Comparison of ENCODE assay signal across 8 cellular contexts in the genomic region with DNA sequence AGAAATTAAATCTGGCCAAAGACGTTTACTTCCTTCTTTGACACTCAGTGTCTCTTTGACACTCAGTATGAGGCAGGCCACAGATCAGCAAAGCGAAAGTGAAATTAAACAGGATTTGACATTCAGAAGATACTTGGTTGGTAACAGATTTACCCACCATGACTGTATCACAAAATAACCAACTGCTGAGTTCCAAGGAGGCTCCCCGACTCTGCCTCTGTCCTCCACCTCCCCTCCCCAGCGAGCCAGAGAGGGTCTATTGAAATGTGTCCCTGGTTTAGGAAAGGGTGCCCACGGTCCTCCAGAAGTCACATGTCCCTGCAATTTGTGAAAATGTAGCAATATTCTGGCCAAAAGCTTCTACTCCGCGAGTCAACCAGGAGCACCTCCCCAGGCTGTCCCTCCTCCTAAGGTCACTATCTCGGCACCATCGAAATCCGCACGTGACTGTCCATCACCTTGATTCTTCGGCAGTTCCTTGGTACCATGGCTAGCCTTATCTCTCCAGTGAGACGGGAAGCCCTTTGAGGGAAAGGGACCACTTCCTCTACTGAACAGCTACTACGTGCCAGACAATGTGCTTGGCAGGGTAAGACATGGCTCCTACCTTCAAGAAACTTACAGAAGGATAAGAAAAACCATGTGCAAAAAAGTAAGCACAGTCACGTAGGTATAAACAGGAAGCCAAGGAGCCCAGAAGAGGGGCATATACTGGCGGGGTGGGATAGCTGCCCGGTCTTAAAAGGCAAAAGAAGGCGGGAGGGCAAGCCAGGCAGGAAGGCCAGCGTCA. TPM values are rescaled to one million over a fixed set of nuclear protein-coding genes. Genes with fewer than 3 reads are reported as not detected.
DNase-seq lines count a peak whose midpoint lies in the region; ATAC-seq and TF ChIP-seq lines count a peak whose summit lies in the region.

No MANE protein-coding gene starts in this region.

- H3K36me3 ChIP-seq in OCI-LY1 (ENCODE audit: insufficient read depth, low read length) (peaks cover 35% of the 10 kb centered on the region), skeletal muscle satellite cell (ENCODE audit: insufficient read depth, low read length) (no peaks in the 10 kb centered on the region)

- peaks cover 16% of the 10 kb centered on the region for H3K36me3 Mint-ChIP-seq in activated naive CD4-positive, alpha-beta T cell treated with anti-CD3 and anti-CD28 coated beads, Interleukin-2, amount 50 U/mL, for 24 hours

- H3K79me2 ChIP-seq in OCI-LY1 (ENCODE audit: insufficient read depth, low read length) = peaks cover 14% of the 10 kb centered on the region

- H3F3A ChIP-seq in OCI-LY1 (ENCODE audit: insufficient read depth, low read length) = no peaks in the 10 kb centered on the region

- DNase-seq in hepatic stellate cell (ENCODE audit: low spot score) = peak; percentile 41
- DNase-seq in DMS114 treated with DMSO at 0.1 percent for 48 hours (lab: John Stamatoyannopoulos, UW; ENCODE audit: unreplicated experiment) = no peak

- H3K4me3 ChIP-seq in OCI-LY1 (ENCODE audit: low read depth, low read length, poor library complexity, severe bottlenecking) = peak overlapping the region; percentile 83
- H3K4me3 ChIP-seq in skeletal muscle satellite cell (ENCODE audit: low read length) = peak overlapping the region; percentile 80

- no peaks in the 10 kb centered on the region for H4K20me1 ChIP-seq in OCI-LY1 (ENCODE audit: insufficient read depth, low read length)

- ATAC-seq in GM18502 (IDR thresholded peaks at IDR 0.05; ENCODE audit: poor library complexity, unreplicated experiment) = peak; percentile 44
- peak; percentile 36 for ATAC-seq in HG02678 (IDR thresholded peaks at IDR 0.05; ENCODE audit: unreplicated experiment)
- no peak for ATAC-seq in HG02840 (IDR thresholded peaks at IDR 0.05; ENCODE audit: low FRiP score, unreplicated experiment)

- no peaks in the 10 kb centered on the region for H3K27me3 ChIP-seq in OCI-LY1 (ENCODE audit: insufficient read depth, low read length)
- no peaks in the 10 kb centered on the region for H3K27me3 ChIP-seq in skeletal muscle satellite cell (ENCODE audit: control insufficient read depth, insufficient read depth, low read length)

- no peaks in the 10 kb centered on the region for H3K27me3 Mint-ChIP-seq in activated naive CD4-positive, alpha-beta T cell treated with anti-CD3 and anti-CD28 coated beads, Interleukin-2, amount 50 U/mL, for 24 hours

- H3K27ac Mint-ChIP-seq in activated naive CD4-positive, alpha-beta T cell treated with anti-CD3 and anti-CD28 coated beads, Interleukin-2, amount 50 U/mL, for 24 hours = peak overlapping the region; percentile 96

- H3K9me3 ChIP-seq in OCI-LY1 (ENCODE audit: low read length) (no peaks in the 10 kb centered on the region), skeletal muscle satellite cell (replicated peaks; ENCODE audit: low read length) (no peaks in the 10 kb centered on the region)

- H3K4me1 ChIP-seq in OCI-LY1 (ENCODE audit: insufficient read depth, low read length, severe bottlenecking) (peaks cover 33% of the 10 kb centered on the region), skeletal muscle satellite cell (ENCODE audit: control insufficient read depth, insufficient read depth, low read length) (peaks cover 20% of the 10 kb centered on the region)

- H3K4me2 ChIP-seq in OCI-LY1 (ENCODE audit: low read length) (peak overlapping the region; percentile 82), skeletal muscle satellite cell (ENCODE audit: low read length) (peak overlapping the region; percentile 98)

- peak overlapping the region; percentile 86 for H3K27ac ChIP-seq in OCI-LY1 (ENCODE audit: low read depth, low read length, poor library complexity, severe bottlenecking)

- peak overlapping the region; percentile 45 for H2AFZ ChIP-seq in OCI-LY1 (ENCODE audit: low read length)

- H3K9me3 Mint-ChIP-seq in activated naive CD4-positive, alpha-beta T cell treated with anti-CD3 and anti-CD28 coated beads, Interleukin-2, amount 50 U/mL, for 24 hours = no peaks in the 10 kb centered on the region

- no peaks in the 10 kb centered on the region for H3K9me2 ChIP-seq in OCI-LY1 (ENCODE audit: low read depth, low read length)

- peak overlapping the region; percentile 93 for H3K4me3 Mint-ChIP-seq in activated naive CD4-positive, alpha-beta T cell treated with anti-CD3 and anti-CD28 coated beads, Interleukin-2, amount 50 U/mL, for 24 hours

- H3K4me1 Mint-ChIP-seq in activated naive CD4-positive, alpha-beta T cell treated with anti-CD3 and anti-CD28 coated beads, Interleukin-2, amount 50 U/mL, for 24 hours = peaks cover 49% of the 10 kb centered on the region

- H3K9ac ChIP-seq in OCI-LY1 (ENCODE audit: low read length) (peak overlapping the region; percentile 80), skeletal muscle satellite cell (ENCODE audit: low read depth, low read length) (peak overlapping the region; percentile 78)

- TF ChIP-seq CTCF in OCI-LY1 (IDR thresholded peaks at IDR 0.05; ENCODE audit: low read length) = no peak

RNA-seq across cellular contexts. Expression of a gene that starts 1.5 kb away (rescaled TPM):
- 0.66 and 0.76 TPM in 2 replicates for total RNA-seq in skeletal muscle satellite cell (2012; rRNA removed)
